In genomic region chr6:30763155-30763617, GRCh38 we compare ENCODE assay signal across 12 cellular contexts. TPM values are rescaled to one million over a fixed set of nuclear protein-coding genes. Genes with fewer than 3 reads are reported as not detected.
A peak's percentile ranks its signal among the peaks of the same experiment; 100 is the strongest.
DNase-seq lines count a peak whose midpoint lies in the region; ATAC-seq and TF ChIP-seq lines count a peak whose summit lies in the region.
"Had no signal": no experiment of that assay in that cellular context is flagged by ENCODE, and none has a peak within 500 bp of the region (broad histone marks: within the 10 kb centered on the region; RNA-seq: fewer than 3 reads in every experiment).

No MANE protein-coding gene starts in this region.

- TF ChIP-seq CTCF in HEK293 (tag by site-specific recombination; IDR thresholded peaks at IDR 0.05) (no peak), brain (conservative IDR thresholded peaks at IDR 0.05) (no peak), lower leg skin (IDR thresholded peaks at IDR 0.05) (no peak)

- no peaks in the 10 kb centered on the region for H3K79me2 ChIP-seq in ACC112 (ENCODE audit: control insufficient read depth, insufficient read depth, low read length, unreplicated experiment)

- TF ChIP-seq POLR2A in lower leg skin (IDR thresholded peaks at IDR 0.05), result no peak

- H3K4me3 ChIP-seq in ACC112 (ENCODE audit: low read depth, low read length) (no peak overlapping the region), HEK293 (ENCODE audit: low read depth, low read length) (no peak overlapping the region), muscle layer of colon (ENCODE audit: low read depth in 1 of 2, low read length in 2 of 2) (no peak overlapping the region), lower leg skin (ENCODE audit: low read depth, poor library complexity, severe bottlenecking) (no peak overlapping the region)
- H3K4me3 ChIP-seq: HAP-1, Peyer's patch had no signal

- H3K27me3 Mint-ChIP-seq in brain, result peaks cover 10% of the 10 kb centered on the region

- H3K36me3 ChIP-seq in ACC112 (ENCODE audit: insufficient read depth, low read length) (no peaks in the 10 kb centered on the region), HEK293 (ENCODE audit: control insufficient read depth in 2 of 2, insufficient read depth in 1 of 2, low read length in 2 of 2) (no peaks in the 10 kb centered on the region), muscle layer of colon (ENCODE audit: insufficient read depth, low read length) (no peaks in the 10 kb centered on the region)
- H3K36me3 ChIP-seq: HAP-1, Peyer's patch had no signal

- no peaks in the 10 kb centered on the region for H3K36me3 Mint-ChIP-seq in brain

- peaks cover 0 to 6% (median 0%) of the 10 kb centered on the region in 5 experiments for H3K9me3 Mint-ChIP-seq in brain

- CTCF ChIA-PET in HEK293 (lab: Yijun Ruan, JAX), result interaction anchor here (0.6 to 1.1 kb wide), 5 partner anchors 19 to 114 kb away, joined by 3 to 4 read pairs (median 4); partner anchors contain the start of gene IER3

- H3K9me3 ChIP-seq in HEK293 (ENCODE audit: control insufficient read depth, insufficient read depth, low read depth, low read length), result no peaks in the 10 kb centered on the region
- no peaks in the 10 kb centered on the region for H3K9me3 ChIP-seq in muscle layer of colon (ENCODE audit: low read length)
- H3K9me3 ChIP-seq: HAP-1, Peyer's patch had no signal

- intact Hi-C loops in lower leg skin (cut with DNase I; ENCODE audit: low total_unique reads), result no loop called here

- DNase-seq in effector CD4-positive, alpha-beta T cell, result no peak
- no peak for DNase-seq in NCI-H69 (lab: John Stamatoyannopoulos, UW)
- DNase-seq in lower leg skin (ENCODE audit: low spot score in 2 of 2), result no peak
- DNase-seq: KBM-7; Peyer's patch; stimulated activated CD4-positive, alpha-beta T cell treated with anti-CD3 and anti-CD28 coated beads, Interleukin-2, amount 100 ng/mL, for 24 hours had no signal

- no peak for ATAC-seq in HG03139 (IDR thresholded peaks at IDR 0.05; ENCODE audit: unreplicated experiment)

- H3K27me3 ChIP-seq in ACC112 (ENCODE audit: insufficient read depth, low read length) (no peaks in the 10 kb centered on the region), muscle layer of colon (ENCODE audit: control insufficient read depth in 1 of 2, insufficient read depth in 2 of 2, low read length in 2 of 2) (no peaks in the 10 kb centered on the region)
- H3K27me3 ChIP-seq: Peyer's patch had no signal

- peaks cover 27% of the 10 kb centered on the region for H3K4me1 Mint-ChIP-seq in brain

- H3K4me1 ChIP-seq in ACC112 (ENCODE audit: control insufficient read depth, insufficient read depth, low read length, unreplicated experiment) (peaks cover 39% of the 10 kb centered on the region), HEK293 (ENCODE audit: control insufficient read depth, insufficient read depth, low read length) (peaks cover 13% of the 10 kb centered on the region), muscle layer of colon (ENCODE audit: insufficient read depth, low read length) (peaks cover 42% of the 10 kb centered on the region)

- peak overlapping the region in 3 of 5 experiments; percentile 74 to 88 (median 80) for H3K27ac Mint-ChIP-seq in brain

- WGBS in lower leg skin, 2 donors, result 80 to 89% methylated on average over 1 of the region's 1 CpG

- no peak overlapping the region for H3K27ac ChIP-seq in ACC112 (ENCODE audit: low read depth, low read length)
- H3K27ac ChIP-seq in HEK293 (ENCODE audit: extremely low read depth, low read depth, low read length), result peak overlapping the region; percentile 87
- H3K27ac ChIP-seq in muscle layer of colon (ENCODE audit: low read depth, low read length), result peak overlapping the region; percentile 28

- no peak overlapping the region for H3K9ac ChIP-seq in muscle layer of colon (ENCODE audit: low read length)

- peak overlapping the region; percentile 46 for H2AFZ ChIP-seq in ACC112 (ENCODE audit: low read length, unreplicated experiment)

- H3K4me3 Mint-ChIP-seq in brain, result no peak overlapping the region

- POLR2A ChIA-PET in HEK293 (lab: Yijun Ruan, JAX), result interaction anchor here (0.7 to 4.2 kb wide), 4 partner anchors 11 to 129 kb away, joined by 3 to 37 read pairs (median 12); partner anchors contain the start of genes FLOT1 and IER3

TF ChIP-seq in HEK293, 187 proteins besides CTCF, POLR2A, EP300 and RAD21:
- no peak for TF ChIP-seq ZNF510 (tag by site-specific recombination; IDR thresholded peaks at IDR 0.05; ENCODE audit: insufficient replicate concordance)
- no peak for TF ChIP-seq ZXDB (tag by site-specific recombination; IDR thresholded peaks at IDR 0.05)
- TF ChIP-seq ZNF664 (tag by site-specific recombination; IDR thresholded peaks at IDR 0.05), result peak; percentile 89
- no peak for TF ChIP-seq ZNF341 (tag by site-specific recombination; IDR thresholded peaks at IDR 0.05; ENCODE audit: low read depth)
- TF ChIP-seq REPIN1 (tag by site-specific recombination; IDR thresholded peaks at IDR 0.05; ENCODE audit: low read depth), result no peak
- TF ChIP-seq SP3 (tag by site-specific recombination; IDR thresholded peaks at IDR 0.05), result no peak
- TF ChIP-seq PRDM1 (tag by site-specific recombination; IDR thresholded peaks at IDR 0.05), result 0 out of 2 replicates have a peak, but pooled peaks have one; percentile 22

RNA-seq across cellular contexts. Expression of gene IER3, which starts 18.8 kb away (rescaled TPM):
- polyA plus RNA-seq in brain (ENCODE audit: insufficient read depth, low read depth, low replicate concordance), result 3.8 TPM
- 10 to 100 TPM; 20.9 to 56.5 (median 33.3) TPM for total RNA-seq in lower leg skin

RNA-seq across cellular contexts. Expression of gene FLOT1, which starts 20.7 kb away (rescaled TPM):
- polyA plus RNA-seq in brain (ENCODE audit: insufficient read depth, low read depth, low replicate concordance), result 231 TPM
- total RNA-seq in lower leg skin, result 10 to 100 TPM; 40.2 to 64.1 (median 42.5) TPM

RNA-seq across cellular contexts. Expression of gene TUBB, which starts 43.0 kb away (rescaled TPM):
- polyA plus RNA-seq in brain (ENCODE audit: insufficient read depth, low read depth, low replicate concordance), result 2,902 TPM
- 100 to 1,000 TPM; 119 to 179 (median 156) TPM for total RNA-seq in lower leg skin

RNA-seq across cellular contexts. Expression of gene MDC1, which starts 46.1 kb away (rescaled TPM):
- polyA plus RNA-seq in brain (ENCODE audit: insufficient read depth, low read depth, low replicate concordance), result 124 TPM
- total RNA-seq in lower leg skin, result 10 to 100 TPM in 1 of 4 donors, 1 to 10 TPM in 3; 9.7 to 21.4 (median 9.8) TPM
